Comparison of ENCODE assay signal across 15 cellular contexts in genomic region chr2:209340522-209340921, GRCh38.
DNase-seq lines count a peak whose midpoint lies in the region; ATAC-seq, FAIRE-seq and TF ChIP-seq lines count a peak whose summit lies in the region.
"Had no signal": no experiment of that assay in that cellular context is flagged by ENCODE, and none has a peak within 500 bp of the region (broad histone marks: within the 10 kb centered on the region; RNA-seq: fewer than 3 reads in every experiment).

No MANE protein-coding gene starts in this region.

- H3K9me2 ChIP-seq in HCT116 (ENCODE audit: insufficient read depth): no peaks in the 10 kb centered on the region
- H3K9me2 ChIP-seq in PC-3 (replicated peaks; ENCODE audit: low read length): no peaks in the 10 kb centered on the region

- H3K4me1 ChIP-seq in HCT116 (ENCODE audit: control insufficient read depth in 1 of 2, insufficient read depth in 2 of 2, low read length in 2 of 2) (peaks cover 9 to 12% of the 10 kb centered on the region in 2 experiments), PC-3 (ENCODE audit: insufficient read depth, low read length) (peaks cover 9% of the 10 kb centered on the region; the same call in 1 of the 2 replicates), mammary epithelial cell (ENCODE audit: insufficient read depth, low read length) (peaks cover 7% of the 10 kb centered on the region), keratinocyte (ENCODE audit: control insufficient read depth, extremely low read depth, insufficient read depth, low read length) (peaks cover 4% of the 10 kb centered on the region)
- H3K4me1 ChIP-seq: BLaER1 treated with 17β-estradiol and CSF1 and Interleukin-3, amounts not matched to agents 10 nM and 100 nM had no signal

- FAIRE-seq in keratinocyte (lab: Jason Lieb, UNC): peak; percentile 39
- FAIRE-seq: GM12878, GM18507 had no signal

- H3K27ac ChIP-seq in HCT116 (ENCODE audit: low read depth, low read length) (no peak overlapping the region), PC-3 (ENCODE audit: low read length) (no peak overlapping the region), mammary epithelial cell (ENCODE audit: insufficient read depth, low read depth, low read length) (no peak overlapping the region), keratinocyte (ENCODE audit: control insufficient read depth, insufficient read depth, low read length) (no peak overlapping the region)
- H3K27ac ChIP-seq: BLaER1 treated with 17β-estradiol and CSF1 and Interleukin-3, amounts not matched to agents 10 nM and 100 nM had no signal

- ATAC-seq in HCT116 (peak; percentile 66), PC-3 (peak; percentile 22; the same call in 1 of the 2 replicates)
- ATAC-seq: GM12878, GM23338 had no signal

- RAD21 ChIA-PET in HCT116 (lab: Charles Lee; ENCODE audit: low non-redundant PET in 1 of 2, low total read pairs in 2 of 2, uncharacterized antibody in 2 of 2, unreplicated experiment in 2 of 2): no interaction called here

- H3K27me3 ChIP-seq in HCT116 (ENCODE audit: insufficient read depth, low read length) (no peaks in the 10 kb centered on the region), PC-3 (ENCODE audit: low read length) (no peaks in the 10 kb centered on the region), mammary epithelial cell (ENCODE audit: insufficient read depth, low read length) (no peaks in the 10 kb centered on the region), keratinocyte (ENCODE audit: control insufficient read depth, extremely low read depth, insufficient read depth, low read length) (no peaks in the 10 kb centered on the region)
- H3K27me3 ChIP-seq: BLaER1 treated with 17β-estradiol and CSF1 and Interleukin-3, amounts not matched to agents 10 nM and 100 nM had no signal

- intact Hi-C loops in HCT116 (cut with micrococcal nuclease): no loop called here
- intact Hi-C loops in PC-3 (cut with micrococcal nuclease): no loop called here
- intact Hi-C loops in mammary epithelial cell (cut with micrococcal nuclease): no loop called here

- H3K36me3 ChIP-seq in HCT116 (ENCODE audit: control insufficient read depth in 1 of 2, insufficient read depth in 2 of 2, low read length in 2 of 2) (no peaks in the 10 kb centered on the region), PC-3 (ENCODE audit: low read depth, low read length) (no peaks in the 10 kb centered on the region), mammary epithelial cell (ENCODE audit: insufficient read depth, low read length) (no peaks in the 10 kb centered on the region), keratinocyte (ENCODE audit: control insufficient read depth in 2 of 2, extremely low read depth in 1 of 2, insufficient read depth in 2 of 2, low read length in 2 of 2) (no peaks in the 10 kb centered on the region)
- H3K36me3 ChIP-seq: BLaER1 treated with 17β-estradiol and CSF1 and Interleukin-3, amounts not matched to agents 10 nM and 100 nM had no signal

- 5% methylated on average over 2 of the region's 2 CpGs for WGBS in mammary epithelial cell (ENCODE audit: low coverage, missing lambda C conversion rate)

- CTCF ChIA-PET in HCT116 (lab: Charles Lee) (interaction anchor here (0.9 kb wide), 1 partner anchor 84 kb away, joined by 3 read pairs; the partner anchor contains the start of gene MAP2), PC-3 (lab: Charles Lee) (no interaction called here), mammary epithelial cell (lab: Charles Lee; ENCODE audit: low non-redundant PET) (no interaction called here)

- no peaks in the 10 kb centered on the region for H3K79me2 ChIP-seq in HCT116 (ENCODE audit: insufficient read depth, low read length)
- no peaks in the 10 kb centered on the region for H3K79me2 ChIP-seq in PC-3 (ENCODE audit: low read length)
- no peaks in the 10 kb centered on the region for H3K79me2 ChIP-seq in mammary epithelial cell (ENCODE audit: insufficient read depth, low read length)
- no peaks in the 10 kb centered on the region for H3K79me2 ChIP-seq in keratinocyte (ENCODE audit: control insufficient read depth, insufficient read depth, low read length)

- H3K4me3 ChIP-seq in HCT116 (replicated peaks in 1 of 2; ENCODE audit: low read depth in 1 of 2, low read length in 2 of 2): peak overlapping the region in 1 of 2 experiments; percentile 19; a peak in 1 of 4 replicates
- no peak overlapping the region for H3K4me3 ChIP-seq in PC-3 (ENCODE audit: low read length)
- H3K4me3 ChIP-seq in mammary epithelial cell (replicated peaks in 1 of 3; ENCODE audit: insufficient read depth in 1 of 3, low read depth in 2 of 3, low read length in 3 of 3): no peak overlapping the region
- H3K4me3 ChIP-seq in keratinocyte (ENCODE audit: control insufficient read depth in 2 of 3, extremely low read depth in 1 of 3, insufficient read depth in 2 of 3, low read depth in 1 of 3, low read length in 3 of 3): no peak overlapping the region
- H3K4me3 ChIP-seq: BLaER1 treated with 17β-estradiol and CSF1 and Interleukin-3, amounts not matched to agents 10 nM and 100 nM; GM12878; GM23338 had no signal

- in situ Hi-C loops in mammary epithelial cell (cut with MboI; ENCODE audit: low sequenced_read_pairs in 2 of 2): loop anchor here (25.0 kb wide), 3 partner anchors 222 to 622 kb away; no protein-coding TSS in a partner anchor

- H3F3A ChIP-seq in PC-3 (ENCODE audit: low read length, unreplicated experiment): no peaks in the 10 kb centered on the region

- dilution Hi-C loops in mammary epithelial cell (cut with HindIII; ENCODE audit: low sequenced_read_pairs): no loop called here
- dilution Hi-C loops in keratinocyte (cut with MboI; ENCODE audit: extremely low pct_ligation_motif_present, low sequenced_read_pairs): no loop called here

- no peaks in the 10 kb centered on the region for H4K20me1 ChIP-seq in HCT116 (ENCODE audit: insufficient read depth)
- no peaks in the 10 kb centered on the region for H4K20me1 ChIP-seq in PC-3 (ENCODE audit: low read length)
- no peaks in the 10 kb centered on the region for H4K20me1 ChIP-seq in mammary epithelial cell (ENCODE audit: insufficient read depth, low read length)
- no peaks in the 10 kb centered on the region for H4K20me1 ChIP-seq in keratinocyte (ENCODE audit: control insufficient read depth, extremely low read depth, insufficient read depth, low read length)
- H4K20me1 ChIP-seq: BLaER1 treated with 17β-estradiol and CSF1 and Interleukin-3, amounts not matched to agents 10 nM and 100 nM had no signal

- H3K9ac ChIP-seq in HCT116 (ENCODE audit: low read length) (no peak overlapping the region), PC-3 (ENCODE audit: low read length) (no peak overlapping the region), mammary epithelial cell (ENCODE audit: insufficient read depth, low read length) (no peak overlapping the region), keratinocyte (ENCODE audit: control insufficient read depth, extremely low read depth, insufficient read depth, low read length) (no peak overlapping the region)
- H3K9ac ChIP-seq: BLaER1 treated with 17β-estradiol and CSF1 and Interleukin-3, amounts not matched to agents 10 nM and 100 nM had no signal

- H3K4me2 ChIP-seq in HCT116 (ENCODE audit: low read length): peak overlapping the region; percentile 65
- H3K4me2 ChIP-seq in PC-3 (ENCODE audit: low read length): 0 out of 2 replicates have a peak overlapping the region, but pooled peaks have one; percentile 14
- H3K4me2 ChIP-seq in mammary epithelial cell (ENCODE audit: insufficient read depth, low read depth, low read length): no peak overlapping the region
- H3K4me2 ChIP-seq in keratinocyte (ENCODE audit: control insufficient read depth, extremely low read depth, insufficient read depth, low read depth, low read length): no peak overlapping the region
- H3K4me2 ChIP-seq: BLaER1 treated with 17β-estradiol and CSF1 and Interleukin-3, amounts not matched to agents 10 nM and 100 nM; GM23338 had no signal

- no peak for TF ChIP-seq CTCF in HCT116 (IDR thresholded peaks at IDR 0.05 in 2 of 3, conservative IDR thresholded peaks at IDR 0.05 in 1 of 3; ENCODE audit: borderline replicate concordance in 1 of 3, insufficient read depth in 1 of 3, low read depth in 2 of 3, low read length in 2 of 3)
- TF ChIP-seq CTCF in PC-3 (conservative IDR thresholded peaks at IDR 0.05; ENCODE audit: low read depth, low read length): no peak
- TF ChIP-seq CTCF in mammary epithelial cell (conservative IDR thresholded peaks at IDR 0.05 in 1 of 2, IDR thresholded peaks at IDR 0.05 in 1 of 2; ENCODE audit: extremely low read depth in 1 of 2, insufficient read depth in 1 of 2, low read depth in 1 of 2, low read length in 2 of 2): no peak
- no peak for TF ChIP-seq CTCF in keratinocyte (optimal IDR thresholded peaks at IDR 0.05 in 1 of 3, IDR thresholded peaks at IDR 0.05 in 1 of 3, conservative IDR thresholded peaks at IDR 0.05 in 1 of 3; ENCODE audit: extremely low read depth in 1 of 3, insufficient read depth in 2 of 3, low read length in 3 of 3)

- no peaks in the 10 kb centered on the region for H3K9me3 ChIP-seq in HCT116 (ENCODE audit: control insufficient read depth in 1 of 2, insufficient read depth in 1 of 2, low read depth in 1 of 2, low read length in 2 of 2)
- H3K9me3 ChIP-seq in PC-3 (ENCODE audit: low read length): no peaks in the 10 kb centered on the region
- no peaks in the 10 kb centered on the region for H3K9me3 ChIP-seq in mammary epithelial cell (replicated peaks; ENCODE audit: insufficient read depth, low read length)
- H3K9me3 ChIP-seq in keratinocyte (ENCODE audit: control insufficient read depth, low read depth, low read length): no peaks in the 10 kb centered on the region
- H3K9me3 ChIP-seq: BLaER1 treated with 17β-estradiol and CSF1 and Interleukin-3, amounts not matched to agents 10 nM and 100 nM had no signal

- no peak for TF ChIP-seq RAD21 in HCT116 (IDR thresholded peaks at IDR 0.05; ENCODE audit: low read depth)

- H2AFZ ChIP-seq in HCT116 (ENCODE audit: low read depth, low read length, poor library complexity, severe bottlenecking): peak overlapping the region; percentile 62
- 0 out of 2 replicates have a peak overlapping the region, but pooled peaks have one; percentile 24 for H2AFZ ChIP-seq in PC-3 (ENCODE audit: low read length)
- H2AFZ ChIP-seq in mammary epithelial cell (ENCODE audit: low read depth, low read length): peak overlapping the region; percentile 17
- H2AFZ ChIP-seq in keratinocyte (ENCODE audit: control insufficient read depth, low read length): no peak overlapping the region
- H2AFZ ChIP-seq: GM23338 had no signal

- TF ChIP-seq POLR2A in HCT116 (IDR thresholded peaks at IDR 0.05; ENCODE audit: borderline replicate concordance, extremely low read depth, insufficient read depth, insufficient read length): no peak

- H3K9me1 ChIP-seq in keratinocyte (ENCODE audit: control insufficient read depth, extremely low read depth, insufficient read depth, low read length): no peaks in the 10 kb centered on the region

- BruUV-seq in HCT116 (replicated peaks; lab: Mats Ljungman, UMichigan) (no TSS peak), PC-3 (replicated peaks; lab: Mats Ljungman, UMichigan) (no TSS peak), mammary epithelial cell (replicated peaks; lab: Mats Ljungman, UMichigan) (no TSS peak)

- POLR2A ChIA-PET in HCT116 (lab: Charles Lee): no interaction called here
- POLR2A ChIA-PET in PC-3 (lab: Charles Lee; ENCODE audit: unreplicated experiment): no interaction called here

- DNase-seq in HCT116 (ENCODE audit: low read depth, low spot score): peak; percentile 36
- peak; percentile 47 for DNase-seq in PC-3
- DNase-seq in mammary epithelial cell: peak; percentile 12
- DNase-seq in keratinocyte (ENCODE audit: low read depth, low spot score): no peak
- DNase-seq in GF-D8 (lab: John Stamatoyannopoulos, UW): no peak
- no peak for DNase-seq in islet precursor cell
- DNase-seq in NCI-H1105 (lab: John Stamatoyannopoulos, UW): no peak
- DNase-seq: ACHN; CD4-positive, CD25-positive, alpha-beta regulatory T cell; DMS 273 treated with DMSO at 0.1 percent for 48 hours; H7 had no signal

Comparison
In these comparisons a context has a peak if more than half of its experiments do, and no peak if none do; other contexts are left out.
1. DNase-seq: peak in HCT116 (single experiment), PC-3 (single experiment) and mammary epithelial cell (single experiment); none in keratinocyte (single experiment), GF-D8 (single experiment), islet precursor cell (single experiment) and NCI-H1105 (single experiment).
2. H3K4me2 ChIP-seq: peak in HCT116 (single experiment) and PC-3 (single experiment); none in mammary epithelial cell (single experiment) and keratinocyte (single experiment).